1 cellular context compared by ENCODE assay signal in genomic region chr11:75133976-75134375, GRCh38.
TF ChIP-seq lines count a peak whose summit lies in the region.

No MANE protein-coding gene starts in this region.

TF ChIP-seq in H1, 55 proteins besides CTCF, POLR2A, EP300 and RAD21:
- TF ChIP-seq CTBP2 (IDR thresholded peaks at IDR 0.05; ENCODE audit: borderline replicate concordance, insufficient read depth, insufficient read length, low read length) (no peak), RNF2 (IDR thresholded peaks at IDR 0.05; ENCODE audit: borderline replicate concordance, low read depth, low read length, missing control alignments, poor library complexity, severe bottlenecking) (no peak), ASH2L (IDR thresholded peaks at IDR 0.05; ENCODE audit: low read length) (no peak)
- TF ChIP-seq, protein P1, sequence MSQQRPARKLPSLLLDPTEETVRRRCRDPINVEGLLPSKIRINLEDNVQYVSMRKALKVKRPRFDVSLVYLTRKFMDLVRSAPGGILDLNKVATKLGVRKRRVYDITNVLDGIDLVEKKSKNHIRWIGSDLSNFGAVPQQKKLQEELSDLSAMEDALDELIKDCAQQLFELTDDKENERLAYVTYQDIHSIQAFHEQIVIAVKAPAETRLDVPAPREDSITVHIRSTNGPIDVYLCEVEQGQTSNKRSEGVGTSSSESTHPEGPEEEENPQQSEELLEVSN (IDR thresholded peaks at IDR 0.05), result no peak
